In genomic region chr7:148436571-148436970, GRCh38 we compare ENCODE assay signal across 20 cellular contexts.
DNase-seq lines count a peak whose midpoint lies in the region; ATAC-seq and TF ChIP-seq lines count a peak whose summit lies in the region.
"Had no signal": no experiment of that assay in that cellular context is flagged by ENCODE, and none has a peak within 500 bp of the region (broad histone marks: within the 10 kb centered on the region; RNA-seq: fewer than 3 reads in every experiment).

No MANE protein-coding gene starts in this region.

- no peaks in the 10 kb centered on the region for H3K27me3 ChIP-seq in HCT116 (ENCODE audit: insufficient read depth, low read length)
- H3K27me3 ChIP-seq: colonic mucosa, tibial nerve had no signal

- no peak overlapping the region for H3K4me3 ChIP-seq in HCT116 (replicated peaks in 1 of 2; ENCODE audit: low read depth in 1 of 2, low read length in 2 of 2)
- H3K4me3 ChIP-seq: colonic mucosa, GM12878, heart left ventricle, psoas muscle, tibial nerve had no signal

- BruUV-seq in HCT116 (replicated peaks; lab: Mats Ljungman, UMichigan): no TSS peak

- H2AFZ ChIP-seq in HCT116 (ENCODE audit: low read depth, low read length, poor library complexity, severe bottlenecking): no peak overlapping the region

- H3K4me1 ChIP-seq in HCT116 (ENCODE audit: control insufficient read depth in 1 of 2, insufficient read depth in 2 of 2, low read length in 2 of 2): no peaks in the 10 kb centered on the region
- H3K4me1 ChIP-seq: colonic mucosa, heart left ventricle, psoas muscle, tibial nerve had no signal

- in situ Hi-C loops in GM13977 (cut with MboI; ENCODE audit: low pct_unique_long_range_greater_than_20kb, low sequenced_read_pairs, unreplicated experiment): no loop called here

- no peak for TF ChIP-seq RAD21 in HCT116 (IDR thresholded peaks at IDR 0.05; ENCODE audit: low read depth)

- RAD21 ChIA-PET in HCT116 (lab: Charles Lee; ENCODE audit: low non-redundant PET in 1 of 2, low total read pairs in 2 of 2, uncharacterized antibody in 2 of 2, unreplicated experiment in 2 of 2): no interaction called here

- H3K27ac ChIP-seq in HCT116 (ENCODE audit: low read depth, low read length): no peak overlapping the region
- H3K27ac ChIP-seq: colonic mucosa, heart left ventricle, psoas muscle, tibial nerve had no signal

- POLR2A ChIA-PET in HCT116 (lab: Charles Lee): no interaction called here

- ATAC-seq in GM18517 (IDR thresholded peaks at IDR 0.05; ENCODE audit: unreplicated experiment) (peak; percentile 89), HCT116 (peak; percentile 46), left colon (peak; percentile 48)
- ATAC-seq: GM12878, heart left ventricle, psoas muscle had no signal

- no peaks in the 10 kb centered on the region for H4K20me1 ChIP-seq in HCT116 (ENCODE audit: insufficient read depth)

- CTCF ChIA-PET in HCT116 (lab: Charles Lee): no interaction called here

- TF ChIP-seq CTCF in HCT116 (IDR thresholded peaks at IDR 0.05 in 2 of 3, conservative IDR thresholded peaks at IDR 0.05 in 1 of 3; ENCODE audit: borderline replicate concordance in 1 of 3, insufficient read depth in 1 of 3, low read depth in 2 of 3, low read length in 2 of 3) (no peak), GM13977 (IDR thresholded peaks at IDR 0.05; ENCODE audit: extremely low read depth, insufficient read depth, missing control alignments) (no peak)

- H3K79me2 ChIP-seq in HCT116 (ENCODE audit: insufficient read depth, low read length): no peaks in the 10 kb centered on the region

- no peak overlapping the region for H3K9ac ChIP-seq in HCT116 (ENCODE audit: low read length)

- H3K9me3 ChIP-seq in HCT116 (ENCODE audit: control insufficient read depth in 1 of 2, insufficient read depth in 1 of 2, low read depth in 1 of 2, low read length in 2 of 2): no peaks in the 10 kb centered on the region
- H3K9me3 ChIP-seq: colonic mucosa, heart left ventricle, psoas muscle had no signal

- intact Hi-C loops in HCT116 (cut with micrococcal nuclease): no loop called here
- intact Hi-C loops in left colon (cut with DNase I, micrococcal nuclease): no loop called here

- H3K4me2 ChIP-seq in HCT116 (ENCODE audit: low read length): no peak overlapping the region

- no peak for TF ChIP-seq POLR2A in HCT116 (IDR thresholded peaks at IDR 0.05; ENCODE audit: borderline replicate concordance, extremely low read depth, insufficient read depth, insufficient read length)

- DNase-seq in HCT116 (ENCODE audit: low read depth, low spot score) (no peak), NCI-H1436 treated with DMSO at 0.1 percent for 48 hours (lab: John Stamatoyannopoulos, UW) (peak; percentile 28), left colon (peak in 1 of 2 donors; percentile 26), GM13977 (ENCODE audit: low spot score) (no peak), T1000 (lab: John Stamatoyannopoulos, UW) (no peak), globus pallidus (ENCODE audit: low spot score) (no peak), anterior cingulate cortex (lab: John Stamatoyannopoulos, UW) (no peak)
- DNase-seq: activated CD4-positive, alpha-beta T cell treated with anti-CD3 and anti-CD28 coated beads, Interleukin-2, amount 50 U/mL, for 4 hours; AML-193; amygdala; colonic mucosa; erythroblast; heart left ventricle; kidney; NCI-H1092 treated with DMSO at 0.1 percent for 48 hours; NCI-H82; psoas muscle had no signal

- H3K36me3 ChIP-seq in HCT116 (ENCODE audit: control insufficient read depth in 1 of 2, insufficient read depth in 2 of 2, low read length in 2 of 2): no peaks in the 10 kb centered on the region
- H3K36me3 ChIP-seq: colonic mucosa, heart left ventricle, tibial nerve had no signal

- no peaks in the 10 kb centered on the region for H3K9me2 ChIP-seq in HCT116 (ENCODE audit: insufficient read depth)

TF ChIP-seq in HCT116, 20 proteins besides CTCF, POLR2A, EP300 and RAD21:
- TF ChIP-seq SIN3A (IDR thresholded peaks at IDR 0.05; ENCODE audit: low read depth) (no peak), TCF7L2 (IDR thresholded peaks at IDR 0.05; ENCODE audit: borderline replicate concordance, extremely low read depth, insufficient read depth, insufficient read length) (no peak), ELF1 (IDR thresholded peaks at IDR 0.05; ENCODE audit: borderline replicate concordance, low read depth) (no peak), FOSL1 (IDR thresholded peaks at IDR 0.05; ENCODE audit: low read depth) (no peak), ATF3 (IDR thresholded peaks at IDR 0.05) (no peak)
- TF ChIP-seq, protein P1, sequence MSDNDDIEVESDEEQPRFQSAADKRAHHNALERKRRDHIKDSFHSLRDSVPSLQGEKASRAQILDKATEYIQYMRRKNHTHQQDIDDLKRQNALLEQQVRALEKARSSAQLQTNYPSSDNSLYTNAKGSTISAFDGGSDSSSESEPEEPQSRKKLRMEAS (IDR thresholded peaks at IDR 0.05): no peak
- TF ChIP-seq, protein P2, sequence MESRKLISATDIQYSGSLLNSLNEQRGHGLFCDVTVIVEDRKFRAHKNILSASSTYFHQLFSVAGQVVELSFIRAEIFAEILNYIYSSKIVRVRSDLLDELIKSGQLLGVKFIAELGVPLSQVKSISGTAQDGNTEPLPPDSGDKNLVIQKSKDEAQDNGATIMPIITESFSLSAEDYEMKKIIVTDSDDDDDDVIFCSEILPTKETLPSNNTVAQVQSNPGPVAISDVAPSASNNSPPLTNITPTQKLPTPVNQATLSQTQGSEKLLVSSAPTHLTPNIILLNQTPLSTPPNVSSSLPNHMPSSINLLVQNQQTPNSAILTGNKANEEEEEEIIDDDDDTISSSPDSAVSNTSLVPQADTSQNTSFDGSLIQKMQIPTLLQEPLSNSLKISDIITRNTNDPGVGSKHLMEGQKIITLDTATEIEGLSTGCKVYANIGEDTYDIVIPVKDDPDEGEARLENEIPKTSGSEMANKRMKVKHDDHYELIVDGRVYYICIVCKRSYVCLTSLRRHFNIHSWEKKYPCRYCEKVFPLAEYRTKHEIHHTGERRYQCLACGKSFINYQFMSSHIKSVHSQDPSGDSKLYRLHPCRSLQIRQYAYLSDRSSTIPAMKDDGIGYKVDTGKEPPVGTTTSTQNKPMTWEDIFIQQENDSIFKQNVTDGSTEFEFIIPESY (IDR thresholded peaks at IDR 0.05; ENCODE audit: extremely low read depth, insufficient replicate concordance, low read length): no peak
TF ChIP-seq in HCT116: peak in this region for 0.
